Comparison of ENCODE assay signal across 8 cellular contexts in genomic region chr12:24814379-24815086, GRCh38.
A peak's percentile ranks its signal among the peaks of the same experiment; 100 is the strongest.
DNase-seq lines count a peak whose midpoint lies in the region; ATAC-seq and TF ChIP-seq lines count a peak whose summit lies in the region.

No MANE protein-coding gene starts in this region.

- intact Hi-C loops in mucosa of descending colon (cut with DNase I, micrococcal nuclease) = no loop called here

- H3K4me3 ChIP-seq in NB4 (ENCODE audit: low read depth, low read length) (no peak overlapping the region), mucosa of descending colon (no peak overlapping the region)

- TF ChIP-seq CTCF in NB4 (IDR thresholded peaks at IDR 0.05; ENCODE audit: low read depth, low read length) (no peak), mucosa of descending colon (IDR thresholded peaks at IDR 0.05) (no peak)

- no peaks in the 10 kb centered on the region for H3K9me3 ChIP-seq in mucosa of descending colon

- H3K4me1 ChIP-seq in mucosa of descending colon (ENCODE audit: low read depth) = no peaks in the 10 kb centered on the region

- TF ChIP-seq POLR2A in NB4 (IDR thresholded peaks at IDR 0.05; ENCODE audit: extremely low read depth, insufficient read length) = no peak

- DNase-seq in NB4 (ENCODE audit: low read depth) (peak; percentile 73), mucosa of descending colon (no peak), KG1 (lab: John Stamatoyannopoulos, UW) (no peak), ecto neural progenitor cell (ENCODE audit: low spot score) (no peak), AML-193 (lab: John Stamatoyannopoulos, UW) (no peak), C1 segment of cervical spinal cord (lab: John Stamatoyannopoulos, UW) (no peak)

- ATAC-seq in GM18517 (IDR thresholded peaks at IDR 0.05; ENCODE audit: unreplicated experiment) (peak; percentile 90), HG02571 (IDR thresholded peaks at IDR 0.05; ENCODE audit: unreplicated experiment) (peak; percentile 82), mucosa of descending colon (peak; percentile 66)

- no peaks in the 10 kb centered on the region for H3K36me3 ChIP-seq in mucosa of descending colon (ENCODE audit: low read depth)
